In genomic region chr4:44806076-44806475, GRCh38 we compare ENCODE assay signal across 20 cellular contexts.
DNase-seq lines count a peak whose midpoint lies in the region; ATAC-seq and TF ChIP-seq lines count a peak whose summit lies in the region.
"Had no signal": no experiment of that assay in that cellular context is flagged by ENCODE, and none has a peak within 500 bp of the region (broad histone marks: within the 10 kb centered on the region; RNA-seq: fewer than 3 reads in every experiment).

No MANE protein-coding gene starts in this region.

- no peaks in the 10 kb centered on the region for H3K9me3 Mint-ChIP-seq in CD8-positive, alpha-beta memory T cell
- no peaks in the 10 kb centered on the region for H3K9me3 Mint-ChIP-seq in activated T-cell treated with anti-CD3 and anti-CD28 coated beads, Interleukin-2, amount 50 U/mL, for 4 hours

- H3F3A ChIP-seq in neural cell (ENCODE audit: insufficient read depth, low read length, poor library complexity, severe bottlenecking), result no peaks in the 10 kb centered on the region
- no peaks in the 10 kb centered on the region for H3F3A ChIP-seq in SK-N-SH (replicated peaks; ENCODE audit: insufficient read depth)

- no peaks in the 10 kb centered on the region for H3K9me2 ChIP-seq in neural cell (ENCODE audit: insufficient read depth, low read length)
- no peaks in the 10 kb centered on the region for H3K9me2 ChIP-seq in SK-N-SH

- H3K79me2 ChIP-seq in OCI-LY3 (ENCODE audit: low read length) (no peaks in the 10 kb centered on the region), neural cell (replicated peaks; ENCODE audit: insufficient read depth, low read length) (no peaks in the 10 kb centered on the region), SK-N-SH (ENCODE audit: insufficient read depth) (no peaks in the 10 kb centered on the region)

- H3K4me3 ChIP-seq in CD8-positive, alpha-beta memory T cell (ENCODE audit: low read length), result no peak overlapping the region
- 0 out of 2 replicates have a peak overlapping the region, but pooled peaks have one; percentile 1 for H3K4me3 ChIP-seq in OCI-LY3 (ENCODE audit: low read length)
- peak overlapping the region; percentile 24 for H3K4me3 ChIP-seq in neural cell (ENCODE audit: low read length)
- H3K4me3 ChIP-seq in SK-N-SH (ENCODE audit: low read depth in 2 of 2, low read length in 1 of 2), result no peak overlapping the region; a peak in 1 of 4 replicates
- H3K4me3 ChIP-seq: GM23248, Peyer's patch had no signal

- no peaks in the 10 kb centered on the region for H3K9me3 ChIP-seq in CD8-positive, alpha-beta memory T cell (ENCODE audit: low read length)
- no peaks in the 10 kb centered on the region for H3K9me3 ChIP-seq in OCI-LY3 (ENCODE audit: insufficient read depth, low read length)
- H3K9me3 ChIP-seq in neural cell (ENCODE audit: low read length), result no peaks in the 10 kb centered on the region
- no peaks in the 10 kb centered on the region for H3K9me3 ChIP-seq in SK-N-SH
- H3K9me3 ChIP-seq: Peyer's patch had no signal

- H3K27me3 ChIP-seq in CD8-positive, alpha-beta memory T cell (ENCODE audit: insufficient read depth, low read length, poor library complexity, severe bottlenecking), result no peaks in the 10 kb centered on the region
- H3K27me3 ChIP-seq in OCI-LY3 (ENCODE audit: low read depth, low read length), result no peaks in the 10 kb centered on the region
- no peaks in the 10 kb centered on the region for H3K27me3 ChIP-seq in neural cell (ENCODE audit: insufficient read depth, low read depth, low read length)
- H3K27me3 ChIP-seq in SK-N-SH (ENCODE audit: insufficient read depth), result no peaks in the 10 kb centered on the region
- H3K27me3 ChIP-seq: Peyer's patch had no signal

- H3K27ac ChIP-seq in CD8-positive, alpha-beta memory T cell (ENCODE audit: low read depth, low read length), result no peak overlapping the region
- no peak overlapping the region for H3K27ac ChIP-seq in OCI-LY3 (ENCODE audit: low read length)
- H3K27ac ChIP-seq in neural cell (ENCODE audit: low read length), result no peak overlapping the region
- no peak overlapping the region for H3K27ac ChIP-seq in SK-N-SH (ENCODE audit: low read depth in 2 of 2, low read length in 1 of 2)
- H3K27ac ChIP-seq: GM23248, Peyer's patch had no signal

- DNase-seq in CD8-positive, alpha-beta memory T cell, result no peak
- peak in 2 of 3 experiments; percentile 16 to 79 for DNase-seq in NCI-H1417 (lab: John Stamatoyannopoulos, UW)
- DNase-seq in activated T-cell treated with anti-CD3 and anti-CD28 coated beads, Interleukin-2, amount 50 U/mL, for 4 hours, result no peak
- DNase-seq in G401 (ENCODE audit: low spot score), result no peak
- DNase-seq in SK-N-SH, result no peak
- DNase-seq: ACHN, AML-193, DMS79, GM23248, HCEC 1CT, KBM-7, NCI-H1048, NCI-H187, NCI-H2171, NCI-H774, Peyer's patch, SIG-M5 had no signal

- H3K4me2 ChIP-seq in OCI-LY3 (ENCODE audit: low read length) (peak overlapping the region; percentile 31; the same call in 1 of the 2 replicates), neural cell (ENCODE audit: low read length) (peak overlapping the region; percentile 23), SK-N-SH (no peak overlapping the region)

- no peaks in the 10 kb centered on the region for H4K20me1 ChIP-seq in OCI-LY3 (ENCODE audit: insufficient read depth, low read length)
- H4K20me1 ChIP-seq in neural cell (ENCODE audit: insufficient read depth), result no peaks in the 10 kb centered on the region
- no peaks in the 10 kb centered on the region for H4K20me1 ChIP-seq in SK-N-SH (ENCODE audit: insufficient read depth)

- 14% methylated on average over 2 of the region's 2 CpGs for WGBS in SK-N-SH (ENCODE audit: low lambda C conversion rate)

- peaks cover 0 to 2% of the 10 kb centered on the region in 2 donors for H3K27me3 Mint-ChIP-seq in CD8-positive, alpha-beta memory T cell
- H3K27me3 Mint-ChIP-seq in activated T-cell treated with anti-CD3 and anti-CD28 coated beads, Interleukin-2, amount 50 U/mL, for 4 hours (ENCODE audit: low read depth), result no peaks in the 10 kb centered on the region

- TF ChIP-seq EP300 in neural cell (conservative IDR thresholded peaks at IDR 0.05; ENCODE audit: poor library complexity, severe bottlenecking), result peak; percentile 41
- no peak for TF ChIP-seq EP300 in SK-N-SH (IDR thresholded peaks at IDR 0.05; ENCODE audit: borderline replicate concordance in 1 of 2, low read depth in 1 of 2, low read length in 1 of 2)

- TF ChIP-seq RAD21 in neural cell (conservative IDR thresholded peaks at IDR 0.05), result no peak
- no peak for TF ChIP-seq RAD21 in SK-N-SH (IDR thresholded peaks at IDR 0.05; ENCODE audit: low read length)

- CTCF ChIA-PET in CD8-positive, alpha-beta memory T cell (lab: Charles Lee), result no interaction called here
- CTCF ChIA-PET in SK-N-SH (lab: Yijun Ruan, JAX), result no interaction called here

- peaks cover 0 to 2% (median 0%) of the 10 kb centered on the region in 3 donors for H3K36me3 Mint-ChIP-seq in CD8-positive, alpha-beta memory T cell
- no peaks in the 10 kb centered on the region for H3K36me3 Mint-ChIP-seq in activated T-cell treated with anti-CD3 and anti-CD28 coated beads, Interleukin-2, amount 50 U/mL, for 4 hours (ENCODE audit: insufficient read depth)

- H3K9ac ChIP-seq in OCI-LY3 (ENCODE audit: low read length) (no peak overlapping the region), neural cell (ENCODE audit: low read length) (no peak overlapping the region), SK-N-SH (no peak overlapping the region)
- H3K9ac ChIP-seq: GM23248 had no signal

- no peak for TF ChIP-seq CTCF in OCI-LY3 (IDR thresholded peaks at IDR 0.05; ENCODE audit: low read depth, low read length)
- TF ChIP-seq CTCF in neural cell (IDR thresholded peaks at IDR 0.05; ENCODE audit: poor library complexity, severe bottlenecking), result no peak
- no peak for TF ChIP-seq CTCF in SK-N-SH (IDR thresholded peaks at IDR 0.05)

- peaks cover 0 to 17% (median 2%) of the 10 kb centered on the region in 3 donors for H3K4me1 Mint-ChIP-seq in CD8-positive, alpha-beta memory T cell
- peaks cover 7% of the 10 kb centered on the region for H3K4me1 Mint-ChIP-seq in activated T-cell treated with anti-CD3 and anti-CD28 coated beads, Interleukin-2, amount 50 U/mL, for 4 hours (ENCODE audit: low read depth)

- H3K4me3 Mint-ChIP-seq in CD8-positive, alpha-beta memory T cell, result peak overlapping the region in 5 of 7 donors; percentile 5 to 49 (median 33)
- H3K4me3 Mint-ChIP-seq in activated T-cell treated with anti-CD3 and anti-CD28 coated beads, Interleukin-2, amount 50 U/mL, for 4 hours, result no peak overlapping the region

- H2AFZ ChIP-seq in OCI-LY3 (ENCODE audit: low read depth, low read length) (peak overlapping the region; percentile 31), neural cell (ENCODE audit: low read depth, low read length) (no peak overlapping the region), SK-N-SH (ENCODE audit: low read depth) (no peak overlapping the region)
- H2AFZ ChIP-seq: GM23248 had no signal

- in situ Hi-C loops in G401 (cut with HindIII; ENCODE audit: low sequenced_read_pairs), result no loop called here

- H3K36me3 ChIP-seq in CD8-positive, alpha-beta memory T cell (ENCODE audit: insufficient read depth, low read length), result no peaks in the 10 kb centered on the region
- H3K36me3 ChIP-seq in OCI-LY3 (replicated peaks; ENCODE audit: low read depth, low read length) (no peaks in the 10 kb centered on the region), neural cell (ENCODE audit: insufficient read depth, low read length) (no peaks in the 10 kb centered on the region), SK-N-SH (replicated peaks in 1 of 2; ENCODE audit: control insufficient read depth in 1 of 2, insufficient read depth in 2 of 2, low read length in 1 of 2) (no peaks in the 10 kb centered on the region)
- H3K36me3 ChIP-seq: Peyer's patch had no signal

- POLR2A ChIA-PET in CD8-positive, alpha-beta memory T cell (lab: Charles Lee), result no interaction called here
- POLR2A ChIA-PET in SK-N-SH (lab: Yijun Ruan, JAX), result no interaction called here

- H3K27ac Mint-ChIP-seq in CD8-positive, alpha-beta memory T cell, result no peak overlapping the region

- no peak for ATAC-seq in activated T-cell treated with anti-CD3 and anti-CD28 coated beads, Interleukin-2, amount 50 U/mL, for 4 hours
- ATAC-seq in HG03520 (IDR thresholded peaks at IDR 0.05; ENCODE audit: unreplicated experiment), result no peak

- H3K4me1 ChIP-seq in CD8-positive, alpha-beta memory T cell (ENCODE audit: insufficient read depth, low read length), result no peaks in the 10 kb centered on the region
- H3K4me1 ChIP-seq in OCI-LY3 (ENCODE audit: low read length) (no peaks in the 10 kb centered on the region), SK-N-SH (ENCODE audit: control insufficient read depth in 1 of 2, insufficient read depth in 2 of 2, low read depth in 1 of 2, low read length in 1 of 2) (no peaks in the 10 kb centered on the region)
- H3K4me1 ChIP-seq: Peyer's patch had no signal

TF ChIP-seq in neural cell, 6 proteins besides CTCF, POLR2A, EP300 and RAD21:
- peak; percentile 76 for TF ChIP-seq POLR2AphosphoS5 (IDR thresholded peaks at IDR 0.05)
- no peak for TF ChIP-seq EZH2 (IDR thresholded peaks at IDR 0.05; ENCODE audit: borderline replicate concordance, insufficient read depth, low read length, poor library complexity, severe bottlenecking)
TF ChIP-seq in neural cell: peak in this region for 1.

TF ChIP-seq in SK-N-SH, 30 proteins besides CTCF, POLR2A, EP300 and RAD21 (continues in another document):
- TF ChIP-seq GABPA (IDR thresholded peaks at IDR 0.05; ENCODE audit: low read depth), result no peak
- no peak for TF ChIP-seq FOXM1 (IDR thresholded peaks at IDR 0.05; ENCODE audit: low read depth)
- no peak for TF ChIP-seq FOSL2 (IDR thresholded peaks at IDR 0.05; ENCODE audit: borderline replicate concordance, low read depth)
- TF ChIP-seq TEAD4 (IDR thresholded peaks at IDR 0.05; ENCODE audit: borderline replicate concordance, insufficient read depth), result no peak
- TF ChIP-seq TCF12 (IDR thresholded peaks at IDR 0.05), result no peak

Comparison
In these comparisons a context has a peak if more than half of its experiments do, and no peak if none do; other contexts are left out.
1. DNase-seq: peak in NCI-H1417 (2 of 3); none in CD8-positive, alpha-beta memory T cell (0 of 5), activated T-cell treated with anti-CD3 and anti-CD28 coated beads, Interleukin-2, amount 50 U/mL, for 4 hours (single experiment), G401 (single experiment) and SK-N-SH (single experiment).
2. H3K4me3 ChIP-seq: peak in OCI-LY3 (single experiment) and neural cell (single experiment); none in CD8-positive, alpha-beta memory T cell (single experiment) and SK-N-SH (0 of 2).